9 cellular contexts compared by ENCODE assay signal in the genomic region with DNA sequence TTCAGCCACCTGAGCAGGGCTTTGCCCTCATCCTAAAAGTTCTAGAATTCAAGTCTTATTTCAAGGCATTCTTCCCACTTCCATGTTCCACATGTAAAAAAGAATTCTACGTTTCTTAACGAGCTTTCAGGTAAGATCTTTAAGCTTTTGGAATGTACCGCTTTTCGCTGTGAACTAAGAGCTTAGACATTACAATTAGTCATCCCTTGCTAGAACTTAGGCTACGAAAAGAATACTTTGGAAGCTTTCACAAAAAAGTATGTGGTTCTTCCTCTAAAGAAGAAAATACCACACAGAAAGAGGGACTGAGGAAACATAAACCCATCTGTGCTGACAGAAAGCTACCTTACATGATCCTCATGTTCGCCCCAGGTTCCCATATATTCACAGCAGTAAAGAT.
DNase-seq lines count a peak whose midpoint lies in the region; ATAC-seq and TF ChIP-seq lines count a peak whose summit lies in the region.
"Had no signal": no experiment of that assay in that cellular context is flagged by ENCODE, and none has a peak within 500 bp of the region (broad histone marks: within the 10 kb centered on the region; RNA-seq: fewer than 3 reads in every experiment).

No MANE protein-coding gene starts in this region.

- H3K36me3 ChIP-seq in HUES6 (ENCODE audit: control insufficient read depth, insufficient read depth, low read length) = peaks cover 2% of the 10 kb centered on the region; the same call in 1 of the 2 replicates
- no peaks in the 10 kb centered on the region for H3K36me3 ChIP-seq in brain microvascular endothelial cell (replicated peaks)
- no peaks in the 10 kb centered on the region for H3K36me3 ChIP-seq in mucosa of rectum (ENCODE audit: control insufficient read depth in 2 of 2, insufficient read depth in 2 of 2, low read length in 2 of 2)

- H3K27ac ChIP-seq in 22Rv1 (peak overlapping the region; percentile 96), HUES6 (ENCODE audit: low read depth, low read length) (no peak overlapping the region), brain microvascular endothelial cell (peak overlapping the region; percentile 14), mucosa of rectum (ENCODE audit: low read depth in 2 of 2, low read length in 2 of 2) (peak overlapping the region; percentile 64 to 94)

- no peaks in the 10 kb centered on the region for H3K27me3 ChIP-seq in HUES6 (ENCODE audit: control insufficient read depth, insufficient read depth, low read length)
- H3K27me3 ChIP-seq in brain microvascular endothelial cell (replicated peaks) = no peaks in the 10 kb centered on the region
- no peaks in the 10 kb centered on the region for H3K27me3 ChIP-seq in mucosa of rectum (ENCODE audit: control insufficient read depth in 2 of 2, insufficient read depth in 2 of 2, low read length in 2 of 2)

- no peaks in the 10 kb centered on the region for H3K9me3 ChIP-seq in HUES6 (ENCODE audit: control insufficient read depth, insufficient read depth, low read depth, low read length)
- no peaks in the 10 kb centered on the region for H3K9me3 ChIP-seq in mucosa of rectum (ENCODE audit: control insufficient read depth in 2 of 2, low read length in 2 of 2)

- H3K9ac ChIP-seq in HUES6 (ENCODE audit: low read length) = no peak overlapping the region
- H3K9ac ChIP-seq in mucosa of rectum (ENCODE audit: low read depth in 1 of 2, low read length in 2 of 2) = peak overlapping the region in 1 of 2 donors; percentile 85

- TF ChIP-seq CTCF in 22Rv1 (IDR thresholded peaks at IDR 0.05) = no peak
- no peak for TF ChIP-seq CTCF in brain microvascular endothelial cell (IDR thresholded peaks at IDR 0.05; ENCODE audit: low read depth, low read length, missing control alignments)

- in situ Hi-C loops in brain microvascular endothelial cell (cut with HindIII; ENCODE audit: low pct_ligation_motif_present, low sequenced_read_pairs) = no loop called here

- H3K4me3 ChIP-seq in HUES6 (ENCODE audit: low read depth, low read length) (peak overlapping the region; percentile 98), brain microvascular endothelial cell (ENCODE audit: low read depth, low read length) (no peak overlapping the region), mucosa of rectum (ENCODE audit: low read length in 2 of 2) (peak overlapping the region in 1 of 2 donors; percentile 56)

- DNase-seq in brain microvascular endothelial cell (no peak), anterior cingulate cortex (lab: John Stamatoyannopoulos, UW) (no peak), cerebellar cortex (ENCODE audit: low spot score) (no peak)
- DNase-seq in stimulated activated CD4-positive, alpha-beta T cell treated with anti-CD3 and anti-CD28 coated beads, Interleukin-12 subunit alpha, Interleukin-12 subunit beta, amount 100 ng/mL, for 4 hours = no peak
- DNase-seq: stimulated activated CD4-positive, alpha-beta T cell treated with anti-CD3 and anti-CD28 coated beads, Interleukin-4, amount 100 ng/mL, for 1 hour had no signal

- H3K4me1 ChIP-seq in HUES6 (ENCODE audit: control insufficient read depth, insufficient read depth, low read length) (peaks cover 12% of the 10 kb centered on the region), mucosa of rectum (ENCODE audit: control insufficient read depth in 2 of 2, insufficient read depth in 2 of 2, low read length in 2 of 2) (peaks cover 12% of the 10 kb centered on the region in 2 donors)

- ATAC-seq in GM19452 (IDR thresholded peaks at IDR 0.05; ENCODE audit: unreplicated experiment) = no peak
